In the genomic region with DNA sequence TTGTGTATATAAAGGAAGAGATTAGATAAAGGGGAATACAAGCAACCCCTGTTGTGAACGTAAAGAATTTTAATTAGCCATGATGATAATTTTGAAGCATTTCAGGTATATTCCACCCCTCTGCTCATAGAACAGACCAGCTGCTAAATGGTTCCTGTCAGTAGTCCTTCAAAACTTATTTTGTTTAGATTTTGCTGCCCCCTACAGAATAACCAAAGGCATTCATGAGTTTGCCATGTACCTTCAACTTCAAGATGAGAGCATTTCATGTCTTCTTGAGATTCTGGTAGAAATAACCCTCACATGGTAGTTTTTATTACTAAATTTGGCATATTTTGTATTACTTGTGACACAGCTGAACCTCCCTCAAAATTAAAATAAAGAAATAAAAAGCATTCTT, we compare ENCODE assay signal across 1 cellular context.
TF ChIP-seq lines count a peak whose summit lies in the region.

No MANE protein-coding gene starts in this region.

TF ChIP-seq in H1, 55 proteins besides CTCF, POLR2A, EP300 and RAD21 (continued from another document):
- TF ChIP-seq JUN (IDR thresholded peaks at IDR 0.05; ENCODE audit: low read depth, low read length), result no peak
- TF ChIP-seq MAFK (IDR thresholded peaks at IDR 0.05; ENCODE audit: low read depth, low read length), result no peak
- no peak for TF ChIP-seq CEBPB (IDR thresholded peaks at IDR 0.05; ENCODE audit: low read depth, low read length)
